ENCODE assay signal across 20 cellular contexts in the genomic region with DNA sequence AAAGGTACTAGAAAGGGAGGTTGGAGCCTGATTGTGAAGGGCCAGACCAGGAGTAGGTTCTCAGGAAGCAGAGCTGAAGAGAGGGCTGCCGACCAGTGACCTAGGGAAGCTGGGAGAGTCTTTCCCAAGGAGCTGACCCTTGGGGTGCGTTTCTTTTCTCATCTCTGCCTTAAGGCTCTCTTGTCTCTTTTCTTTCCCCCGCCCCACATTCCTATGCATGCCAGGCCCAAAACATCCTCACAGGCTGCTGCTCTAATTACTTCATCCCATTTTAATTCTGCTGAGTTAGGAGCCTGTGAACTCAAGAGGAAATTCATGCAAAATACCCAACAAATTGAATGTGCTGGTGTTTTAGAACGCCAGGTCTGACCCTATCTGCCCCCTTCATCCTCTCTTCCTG.
"Had no signal": no experiment of that assay in that cellular context is flagged by ENCODE, and none has a peak within 500 bp of the region (broad histone marks: within the 10 kb centered on the region; RNA-seq: fewer than 3 reads in every experiment).

No MANE protein-coding gene starts in this region.

- H3K27me3 ChIP-seq: esophagus squamous epithelium, gastroesophageal sphincter, pancreas, testis, tibial nerve had no signal

- H3K27ac Mint-ChIP-seq: dendritic cell treated with granulocyte-macrophage colony-stimulating factor and Interleukin-4, amounts not matched to agents 40 ng/mL and 50 ng/mL, for 4 days; effector memory CD8-positive, alpha-beta T cell; stimulated activated memory B cell treated with anti-CD40 and anti-IgM and Interleukin-4, amounts not matched to agents 10 μg/mL and 1 μg/mL and 100 μg/mL, for 72 hours; stimulated activated naive CD8-positive, alpha-beta T cell treated with anti-CD3 and anti-CD28 coated beads, Interleukin-15, Interleukin-2, amounts not matched to agents 100 ng/mL and 50 ng/mL, for 24 hours had no signal

- H3K36me3 ChIP-seq: esophagus squamous epithelium, gastroesophageal sphincter, pancreas, prostate gland, spleen, tibial nerve had no signal

- H3K4me3 Mint-ChIP-seq: dendritic cell treated with granulocyte-macrophage colony-stimulating factor and Interleukin-4, amounts not matched to agents 40 ng/mL and 50 ng/mL, for 4 days; effector memory CD8-positive, alpha-beta T cell; naive thymus-derived CD8-positive, alpha-beta T cell; stimulated activated memory B cell treated with anti-CD40 and anti-IgM and Interleukin-4, amounts not matched to agents 10 μg/mL and 1 μg/mL and 100 μg/mL, for 72 hours; stimulated activated naive CD8-positive, alpha-beta T cell treated with anti-CD3 and anti-CD28 coated beads, Interleukin-15, Interleukin-2, amounts not matched to agents 100 ng/mL and 50 ng/mL, for 24 hours had no signal

- DNase-seq: effector memory CD8-positive, alpha-beta T cell; esophagus squamous epithelium; foreskin fibroblast; kidney glomerular epithelial cell; naive thymus-derived CD8-positive, alpha-beta T cell; occipital lobe; pancreas; spleen; stimulated activated CD4-positive, alpha-beta T cell treated with anti-CD3 and anti-CD28 coated beads, Interleukin-15, amount 100 ng/mL, for 24 hours; stimulated activated CD4-positive, alpha-beta T cell treated with anti-CD3 and anti-CD28 coated beads, Interleukin-1b, Interleukin-23, amount 100 ng/mL, for 48 hours; stimulated activated CD4-positive, alpha-beta T cell treated with anti-CD3 and anti-CD28 coated beads, Interleukin-4, amount 100 ng/mL, for 24 hours; testis had no signal

- H3K9me3 ChIP-seq: esophagus squamous epithelium, gastroesophageal sphincter, pancreas, prostate gland, spleen, testis, tibial nerve had no signal

- H3K4me1 ChIP-seq: gastroesophageal sphincter, pancreas, prostate gland, spleen, testis had no signal

- H3K36me3 Mint-ChIP-seq: naive thymus-derived CD8-positive, alpha-beta T cell; stimulated activated memory B cell treated with anti-CD40 and anti-IgM and Interleukin-4, amounts not matched to agents 10 μg/mL and 1 μg/mL and 100 μg/mL, for 72 hours had no signal

- H3K27ac ChIP-seq: esophagus squamous epithelium, pancreas, prostate gland, spleen, testis, tibial nerve had no signal

- FAIRE-seq: colon, pancreas had no signal

- H3K9me3 Mint-ChIP-seq: dendritic cell treated with granulocyte-macrophage colony-stimulating factor and Interleukin-4, amounts not matched to agents 40 ng/mL and 50 ng/mL, for 4 days; effector memory CD8-positive, alpha-beta T cell; stimulated activated memory B cell treated with anti-CD40 and anti-IgM and Interleukin-4, amounts not matched to agents 10 μg/mL and 1 μg/mL and 100 μg/mL, for 72 hours; stimulated activated naive CD8-positive, alpha-beta T cell treated with anti-CD3 and anti-CD28 coated beads, Interleukin-15, Interleukin-2, amounts not matched to agents 100 ng/mL and 50 ng/mL, for 24 hours had no signal

- H3K4me3 ChIP-seq: esophagus squamous epithelium, gastroesophageal sphincter, pancreas, prostate gland, spleen, testis, tibial nerve had no signal

- ATAC-seq: effector memory CD8-positive, alpha-beta T cell; gastroesophageal sphincter; naive thymus-derived CD8-positive, alpha-beta T cell; pancreas; sciatic nerve; stimulated activated memory B cell treated with anti-CD40 and anti-IgM and Interleukin-4, amounts not matched to agents 10 μg/mL and 1 μg/mL and 100 μg/mL, for 72 hours had no signal
